In the genomic region with DNA sequence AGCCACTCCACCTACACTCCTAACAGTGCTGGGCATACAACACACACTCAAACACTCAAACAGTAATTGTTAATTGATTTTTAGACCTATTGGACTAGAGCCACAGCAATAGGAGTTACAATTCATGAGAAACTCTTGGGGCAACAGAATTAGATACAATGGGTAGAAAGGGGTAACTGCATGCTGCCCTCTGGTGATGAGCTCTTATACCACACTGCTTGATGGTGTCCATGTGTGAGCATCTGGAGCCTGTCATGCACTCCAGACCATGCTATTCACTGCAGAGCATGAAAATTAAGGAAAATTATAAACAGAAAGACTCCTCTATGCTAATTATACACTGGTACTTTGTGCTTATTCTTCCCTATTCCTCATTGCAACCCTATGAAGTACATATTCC, we compare ENCODE assay signal across 10 cellular contexts.
DNase-seq lines count a peak whose midpoint lies in the region; ATAC-seq and TF ChIP-seq lines count a peak whose summit lies in the region.
"Had no signal": no experiment of that assay in that cellular context is flagged by ENCODE, and none has a peak within 500 bp of the region (broad histone marks: within the 10 kb centered on the region; RNA-seq: fewer than 3 reads in every experiment).

No MANE protein-coding gene starts in this region.

- H2AFZ ChIP-seq in Karpas-422 (ENCODE audit: low read length): no peak overlapping the region
- H2AFZ ChIP-seq in parathyroid adenoma: no peak overlapping the region

- H3K4me1 Mint-ChIP-seq in HFFc6 (ENCODE audit: low read depth): no peaks in the 10 kb centered on the region
- H3K4me1 Mint-ChIP-seq: stimulated activated naive B cell treated with anti-CD40 and anti-IgM and Interleukin-4, amounts not matched to agents 10 μg/mL and 1 μg/mL and 100 μg/mL, for 72 hours had no signal

- peak; percentile 18 for TF ChIP-seq CTCF in parathyroid adenoma (IDR thresholded peaks at IDR 0.05)
- no peak for TF ChIP-seq CTCF in HFFc6 (IDR thresholded peaks at IDR 0.05)

- peaks cover 31% of the 10 kb centered on the region for H3K9me3 Mint-ChIP-seq in HFFc6
- H3K9me3 Mint-ChIP-seq: stimulated activated naive B cell treated with anti-CD40 and anti-IgM and Interleukin-4, amounts not matched to agents 10 μg/mL and 1 μg/mL and 100 μg/mL, for 72 hours had no signal

- no peaks in the 10 kb centered on the region for H3K36me3 Mint-ChIP-seq in HFFc6 (ENCODE audit: low read depth)
- H3K36me3 Mint-ChIP-seq: stimulated activated naive B cell treated with anti-CD40 and anti-IgM and Interleukin-4, amounts not matched to agents 10 μg/mL and 1 μg/mL and 100 μg/mL, for 72 hours had no signal

- no peaks in the 10 kb centered on the region for H4K20me1 ChIP-seq in Karpas-422 (ENCODE audit: insufficient read depth, low read depth, low read length)

- peak; percentile 67 for DNase-seq in Karpas-422
- DNase-seq in caudate nucleus (lab: John Stamatoyannopoulos, UW): peak in 4 of 61 donors; percentile 1 to 13 (median 8)
- DNase-seq in HFFc6: no peak
- DNase-seq in CD1c-positive myeloid dendritic cell (ENCODE audit: extremely low spot score): no peak
- DNase-seq: stimulated activated naive B cell treated with anti-CD40 and anti-IgM and Interleukin-4, amounts not matched to agents 10 μg/mL and 1 μg/mL and 100 μg/mL, for 72 hours had no signal

- no peaks in the 10 kb centered on the region for H3K9me3 ChIP-seq in Karpas-422 (ENCODE audit: low read length)
- no peaks in the 10 kb centered on the region for H3K9me3 ChIP-seq in parathyroid adenoma (ENCODE audit: control insufficient read depth, low read length)

- H3K79me2 ChIP-seq in Karpas-422 (ENCODE audit: low read length) (no peaks in the 10 kb centered on the region), parathyroid adenoma (no peaks in the 10 kb centered on the region)

- H3K27me3 Mint-ChIP-seq in HFFc6 (ENCODE audit: insufficient read depth): no peaks in the 10 kb centered on the region
- H3K27me3 Mint-ChIP-seq: stimulated activated naive B cell treated with anti-CD40 and anti-IgM and Interleukin-4, amounts not matched to agents 10 μg/mL and 1 μg/mL and 100 μg/mL, for 72 hours had no signal

- ATAC-seq in GM18511 (IDR thresholded peaks at IDR 0.05; ENCODE audit: unreplicated experiment) (peak; percentile 44), HG02610 (IDR thresholded peaks at IDR 0.05; ENCODE audit: unreplicated experiment) (no peak), GM21717 (IDR thresholded peaks at IDR 0.05; ENCODE audit: unreplicated experiment) (no peak)
- ATAC-seq: stimulated activated naive B cell treated with anti-CD40 and anti-IgM and Interleukin-4, amounts not matched to agents 10 μg/mL and 1 μg/mL and 100 μg/mL, for 72 hours had no signal

- H3K4me2 ChIP-seq in Karpas-422 (ENCODE audit: low read depth, low read length, poor library complexity, severe bottlenecking): no peak overlapping the region
- H3K4me2 ChIP-seq in parathyroid adenoma (ENCODE audit: low read length): no peak overlapping the region

- H3K4me1 ChIP-seq in Karpas-422 (ENCODE audit: low read length) (no peaks in the 10 kb centered on the region), parathyroid adenoma (peaks cover 2% of the 10 kb centered on the region)

- H3K4me3 ChIP-seq in Karpas-422 (ENCODE audit: low read length): no peak overlapping the region
- H3K4me3 ChIP-seq in parathyroid adenoma (ENCODE audit: low read depth, low read length): no peak overlapping the region
- H3K4me3 ChIP-seq: skin epidermis had no signal

- no peak overlapping the region for H3K4me3 Mint-ChIP-seq in HFFc6
- H3K4me3 Mint-ChIP-seq: stimulated activated naive B cell treated with anti-CD40 and anti-IgM and Interleukin-4, amounts not matched to agents 10 μg/mL and 1 μg/mL and 100 μg/mL, for 72 hours had no signal

- H3K9ac ChIP-seq in Karpas-422 (ENCODE audit: low read length): no peak overlapping the region
- no peak overlapping the region for H3K9ac ChIP-seq in parathyroid adenoma

- H3K36me3 ChIP-seq in Karpas-422 (ENCODE audit: insufficient read depth, low read length) (no peaks in the 10 kb centered on the region), parathyroid adenoma (ENCODE audit: control insufficient read depth, insufficient read depth, low read length) (no peaks in the 10 kb centered on the region)

- no peaks in the 10 kb centered on the region for H3K9me2 ChIP-seq in Karpas-422 (replicated peaks; ENCODE audit: insufficient read depth, low read length)

- no peak overlapping the region for H3K27ac Mint-ChIP-seq in HFFc6
- H3K27ac Mint-ChIP-seq: stimulated activated naive B cell treated with anti-CD40 and anti-IgM and Interleukin-4, amounts not matched to agents 10 μg/mL and 1 μg/mL and 100 μg/mL, for 72 hours had no signal

- H3K27ac ChIP-seq in Karpas-422 (ENCODE audit: low read length) (no peak overlapping the region), caudate nucleus (ENCODE audit: low read depth, low read length) (peak overlapping the region; percentile 98), parathyroid adenoma (no peak overlapping the region)
- H3K27ac ChIP-seq: skin epidermis had no signal

- H3K27me3 ChIP-seq in Karpas-422 (ENCODE audit: low read length) (no peaks in the 10 kb centered on the region), parathyroid adenoma (ENCODE audit: control insufficient read depth, insufficient read depth, low read length) (no peaks in the 10 kb centered on the region)
